ENCODE assay signal across 12 cellular contexts in genomic region chr18:22346968-22347611, GRCh38.
A peak's percentile ranks its signal among the peaks of the same experiment; 100 is the strongest.
DNase-seq lines count a peak whose midpoint lies in the region; ATAC-seq, FAIRE-seq and TF ChIP-seq lines count a peak whose summit lies in the region.
"Had no signal": no experiment of that assay in that cellular context is flagged by ENCODE, and none has a peak within 500 bp of the region (broad histone marks: within the 10 kb centered on the region; RNA-seq: fewer than 3 reads in every experiment).

No MANE protein-coding gene starts in this region.

- H3K27ac ChIP-seq in endothelial cell of umbilical vein (ENCODE audit: insufficient read depth, low read depth, low read length), result peak overlapping the region; percentile 67

- no peaks in the 10 kb centered on the region for H3K36me3 ChIP-seq in endothelial cell of umbilical vein (ENCODE audit: control insufficient read depth in 2 of 2, extremely low read depth in 1 of 2, insufficient read depth in 2 of 2, low read length in 2 of 2)
- no peaks in the 10 kb centered on the region for H3K36me3 ChIP-seq in BE2C
- H3K36me3 ChIP-seq: HAP-1 had no signal

- no peaks in the 10 kb centered on the region for H4K20me1 ChIP-seq in endothelial cell of umbilical vein (replicated peaks; ENCODE audit: control insufficient read depth, extremely low read depth, insufficient read depth, low read length)

- dilution Hi-C loops in endothelial cell of umbilical vein (cut with MboI; ENCODE audit: extremely low pct_ligation_motif_present, low sequenced_read_pairs), result no loop called here

- H3K4me2 ChIP-seq in endothelial cell of umbilical vein (ENCODE audit: insufficient read depth, low read length), result peak overlapping the region; percentile 81

- H3K4me1 ChIP-seq in endothelial cell of umbilical vein (ENCODE audit: control insufficient read depth, extremely low read depth, insufficient read depth, low read length) (peaks cover 62% of the 10 kb centered on the region), BE2C (peaks cover 13% of the 10 kb centered on the region)
- H3K4me1 ChIP-seq: HAP-1 had no signal

- TSS peak; percentile 41 for BruUV-seq in endothelial cell of umbilical vein (replicated peaks; lab: Mats Ljungman, UMichigan)

- no peak for ATAC-seq in stimulated activated naive CD8-positive, alpha-beta T cell treated with anti-CD3 and anti-CD28 coated beads, Interleukin-15, Interleukin-2, amounts not matched to agents 100 U/mL and 50 U/mL, for 24 hours
- ATAC-seq in GM18858 (IDR thresholded peaks at IDR 0.05; ENCODE audit: unreplicated experiment), result no peak
- ATAC-seq: activated CD8-positive, alpha-beta memory T cell treated with anti-CD3 and anti-CD28 coated beads, Interleukin-2, amount 10 ng/mL, durations not matched to agents 7 days and 5 days had no signal

- CTCF ChIA-PET in endothelial cell of umbilical vein (lab: Charles Lee), result interaction anchor here (0.9 to 7.0 kb wide), 10 partner anchors 8 to 215 kb away, joined by 3 to 53 read pairs (median 3); no protein-coding TSS in a partner anchor

- H3K9me3 ChIP-seq in endothelial cell of umbilical vein (replicated peaks; ENCODE audit: control insufficient read depth, insufficient read depth, low read length) (no peaks in the 10 kb centered on the region), BE2C (no peaks in the 10 kb centered on the region)
- H3K9me3 ChIP-seq: HAP-1 had no signal

- peak; percentile 18 for FAIRE-seq in endothelial cell of umbilical vein (lab: Jason Lieb, UNC)

- H3K27ac Mint-ChIP-seq in stimulated activated naive CD8-positive, alpha-beta T cell treated with anti-CD3 and anti-CD28 coated beads, Interleukin-15, Interleukin-2, amounts not matched to agents 100 ng/mL and 50 ng/mL, for 24 hours, result peak overlapping the region; percentile 45
- H3K27ac Mint-ChIP-seq: activated CD8-positive, alpha-beta memory T cell treated with anti-CD3 and anti-CD28 coated beads, Interleukin-2, amount 10 ng/mL, durations not matched to agents 7 days and 5 days; B cell had no signal

- no peaks in the 10 kb centered on the region for H3K27me3 ChIP-seq in endothelial cell of umbilical vein (ENCODE audit: control insufficient read depth in 2 of 2, insufficient read depth in 2 of 2, low read length in 2 of 2)
- H3K27me3 ChIP-seq in BE2C, result no peaks in the 10 kb centered on the region

- TF ChIP-seq CTCF in endothelial cell of umbilical vein (IDR thresholded peaks at IDR 0.05; ENCODE audit: extremely low read depth in 1 of 2, insufficient read depth in 1 of 2, low read depth in 1 of 2, low read length in 2 of 2) (no peak), BE2C (IDR thresholded peaks at IDR 0.05; ENCODE audit: low read depth, low read length) (no peak)

- no peaks in the 10 kb centered on the region for H3K79me2 ChIP-seq in endothelial cell of umbilical vein (ENCODE audit: control insufficient read depth, insufficient read depth, low read length)

- no peak for TF ChIP-seq POLR2A in endothelial cell of umbilical vein (IDR thresholded peaks at IDR 0.05; ENCODE audit: low read depth, low read length)

- POLR2A ChIA-PET in endothelial cell of umbilical vein (lab: Charles Lee), result interaction anchor here (1.2 kb wide), 1 partner anchor 169 kb away, joined by 3 read pairs; no protein-coding TSS in a partner anchor

- H3K27me3 Mint-ChIP-seq in stimulated activated naive CD8-positive, alpha-beta T cell treated with anti-CD3 and anti-CD28 coated beads, Interleukin-15, Interleukin-2, amounts not matched to agents 100 ng/mL and 50 ng/mL, for 24 hours, result peaks cover 41% of the 10 kb centered on the region

- intact Hi-C loops in endothelial cell of umbilical vein (cut with micrococcal nuclease), result loop anchor here (1.0 to 10.0 kb wide), 6 partner anchors 65 to 325 kb away; partner anchors contain the start of gene GATA6

- peak overlapping the region; percentile 80 for H3K9ac ChIP-seq in endothelial cell of umbilical vein (replicated peaks; ENCODE audit: extremely low read depth, insufficient read depth, low read length)

- peak overlapping the region; percentile 29 for H2AFZ ChIP-seq in endothelial cell of umbilical vein (ENCODE audit: low read depth, low read length)

- DNase-seq in stimulated activated naive CD8-positive, alpha-beta T cell treated with anti-CD3 and anti-CD28 coated beads, Interleukin-15, Interleukin-2, amounts not matched to agents 100 U/mL and 50 U/mL, for 24 hours, result no peak
- peak; percentile 76 for DNase-seq in endothelial cell of umbilical vein (ENCODE audit: low read depth, low spot score)
- DNase-seq in mucosa of gallbladder (ENCODE audit: low spot score), result peak; percentile 81
- DNase-seq in NCI-H510A (lab: John Stamatoyannopoulos, UW), result no peak
- DNase-seq in BE2C, result no peak
- DNase-seq in activated gamma-delta T cell (lab: John Stamatoyannopoulos, UW), result no peak
- DNase-seq: activated CD8-positive, alpha-beta memory T cell treated with anti-CD3 and anti-CD28 coated beads, Interleukin-2, amount 10 ng/mL, durations not matched to agents 7 days and 5 days; NCI-H345 had no signal

- H3K4me3 ChIP-seq in endothelial cell of umbilical vein (replicated peaks in 1 of 3; ENCODE audit: insufficient read depth in 1 of 3, low read depth in 1 of 3, low read length in 3 of 3), result peak overlapping the region in 1 of 3 experiments; percentile 33
- H3K4me3 ChIP-seq in BE2C (ENCODE audit: low read depth, low read length), result no peak overlapping the region
- H3K4me3 ChIP-seq: HAP-1 had no signal

- H3K9me3 Mint-ChIP-seq in stimulated activated naive CD8-positive, alpha-beta T cell treated with anti-CD3 and anti-CD28 coated beads, Interleukin-15, Interleukin-2, amounts not matched to agents 100 ng/mL and 50 ng/mL, for 24 hours, result no peaks in the 10 kb centered on the region

- peaks cover 70% of the 10 kb centered on the region for H3K4me1 Mint-ChIP-seq in stimulated activated naive CD8-positive, alpha-beta T cell treated with anti-CD3 and anti-CD28 coated beads, Interleukin-15, Interleukin-2, amounts not matched to agents 100 ng/mL and 50 ng/mL, for 24 hours (ENCODE audit: low read depth)
- H3K4me1 Mint-ChIP-seq: B cell had no signal

- H3K4me3 Mint-ChIP-seq in stimulated activated naive CD8-positive, alpha-beta T cell treated with anti-CD3 and anti-CD28 coated beads, Interleukin-15, Interleukin-2, amounts not matched to agents 100 ng/mL and 50 ng/mL, for 24 hours, result peak overlapping the region; percentile 74
- H3K4me3 Mint-ChIP-seq: B cell had no signal

- H3K9me1 ChIP-seq in endothelial cell of umbilical vein (replicated peaks; ENCODE audit: control insufficient read depth, extremely low read depth, insufficient read depth, low read length), result no peaks in the 10 kb centered on the region

- H3K36me3 Mint-ChIP-seq in stimulated activated naive CD8-positive, alpha-beta T cell treated with anti-CD3 and anti-CD28 coated beads, Interleukin-15, Interleukin-2, amounts not matched to agents 100 ng/mL and 50 ng/mL, for 24 hours (ENCODE audit: low read depth), result no peaks in the 10 kb centered on the region
- H3K36me3 Mint-ChIP-seq: activated CD8-positive, alpha-beta memory T cell treated with anti-CD3 and anti-CD28 coated beads, Interleukin-2, amount 10 ng/mL, durations not matched to agents 7 days and 5 days had no signal

TF ChIP-seq in endothelial cell of umbilical vein, 7 proteins besides CTCF, POLR2A, EP300 and RAD21:
- TF ChIP-seq POLR2AphosphoS5 (IDR thresholded peaks at IDR 0.05; ENCODE audit: insufficient read depth, low read depth, low read length), result peak; percentile 11
- no peak for TF ChIP-seq MYC (IDR thresholded peaks at IDR 0.05; ENCODE audit: low read depth, low read length)
- TF ChIP-seq GATA2 (IDR thresholded peaks at IDR 0.05; ENCODE audit: insufficient read depth, insufficient read length, low read depth, low read length), result no peak
- TF ChIP-seq JUN (IDR thresholded peaks at IDR 0.05; ENCODE audit: borderline replicate concordance, insufficient read depth, insufficient read length, low read depth), result no peak
- TF ChIP-seq FOS (IDR thresholded peaks at IDR 0.05; ENCODE audit: borderline replicate concordance, insufficient read depth, low read length), result no peak
- no peak for TF ChIP-seq EZH2 (IDR thresholded peaks at IDR 0.05; ENCODE audit: borderline replicate concordance, low read depth, low read length, severe bottlenecking)

Comparison
In these comparisons a context has a peak if more than half of its experiments do, and no peak if none do; other contexts are left out.
1. DNase-seq: peak in endothelial cell of umbilical vein (single experiment) and mucosa of gallbladder (single experiment); none in stimulated activated naive CD8-positive, alpha-beta T cell treated with anti-CD3 and anti-CD28 coated beads, Interleukin-15, Interleukin-2, amounts not matched to agents 100 U/mL and 50 U/mL, for 24 hours (single experiment), NCI-H510A (single experiment), BE2C (single experiment) and activated gamma-delta T cell (single experiment).